Comparison of ENCODE assay signal across 19 cellular contexts in genomic region chr15:22868928-22869327, GRCh38. TPM values are rescaled to one million over a fixed set of nuclear protein-coding genes. Genes with fewer than 3 reads are reported as not detected.
A peak's percentile ranks its signal among the peaks of the same experiment; 100 is the strongest.
DNase-seq lines count a peak whose midpoint lies in the region; ATAC-seq and TF ChIP-seq lines count a peak whose summit lies in the region.
"Had no signal": no experiment of that assay in that cellular context is flagged by ENCODE, and none has a peak within 500 bp of the region (broad histone marks: within the 10 kb centered on the region; RNA-seq: fewer than 3 reads in every experiment).

No MANE protein-coding gene starts in this region.

- H3K27me3 Mint-ChIP-seq in activated T-cell treated with anti-CD3 and anti-CD28 coated beads, Interleukin-2, amount 50 U/mL, for 24 hours = no peaks in the 10 kb centered on the region
- no peaks in the 10 kb centered on the region for H3K27me3 Mint-ChIP-seq in chondrocyte (ENCODE audit: low read depth)
- H3K27me3 Mint-ChIP-seq: CD4-positive, alpha-beta T cell had no signal

- peaks cover 46 to 56% of the 10 kb centered on the region in 2 donors for H3K36me3 ChIP-seq in stomach smooth muscle (ENCODE audit: control insufficient read depth in 2 of 2, insufficient read depth in 2 of 2, low read length in 2 of 2)

- peak overlapping the region; percentile 8 for H3K27ac Mint-ChIP-seq in activated T-cell treated with anti-CD3 and anti-CD28 coated beads, Interleukin-2, amount 50 U/mL, for 24 hours
- peak overlapping the region; percentile 10 for H3K27ac Mint-ChIP-seq in chondrocyte (ENCODE audit: unreplicated experiment)
- H3K27ac Mint-ChIP-seq: CD4-positive, alpha-beta T cell had no signal

- H3K9me3 Mint-ChIP-seq in activated T-cell treated with anti-CD3 and anti-CD28 coated beads, Interleukin-2, amount 50 U/mL, for 24 hours = no peaks in the 10 kb centered on the region
- H3K9me3 Mint-ChIP-seq in chondrocyte (ENCODE audit: low read depth) = peaks cover 4% of the 10 kb centered on the region
- H3K9me3 Mint-ChIP-seq: CD4-positive, alpha-beta T cell had no signal

- H3K27me3 ChIP-seq in stomach smooth muscle (ENCODE audit: control insufficient read depth in 1 of 2, insufficient read depth in 2 of 2, low read length in 2 of 2) = no peaks in the 10 kb centered on the region
- H3K27me3 ChIP-seq: BE2C had no signal

- DNase-seq in activated T-cell treated with anti-CD3 and anti-CD28 coated beads, Interleukin-2, amount 50 U/mL, for 24 hours = no peak
- DNase-seq in activated T-cell treated with anti-CD3 and anti-CD28 coated beads, Interleukin-2, amount 50 U/mL, for 48 hours = no peak
- DNase-seq in chondrocyte (ENCODE audit: low spot score) (no peak), hippocampal formation (lab: John Stamatoyannopoulos, UW) (no peak), SW 1271 (lab: John Stamatoyannopoulos, UW) (no peak)
- DNase-seq: 8988T; BE2C; CD4-positive, alpha-beta T cell; NCI-H1417; NCI-H187; NCI-H2107; NCI-H510A; NCI-H748 treated with DMSO at 0.1 percent for 48 hours; OCI-M1; SIG-M5 had no signal

- H3K4me3 ChIP-seq in stomach smooth muscle (ENCODE audit: low read length in 2 of 2) = no peak overlapping the region

- peaks cover 83% of the 10 kb centered on the region for H3K36me3 Mint-ChIP-seq in activated T-cell treated with anti-CD3 and anti-CD28 coated beads, Interleukin-2, amount 50 U/mL, for 24 hours (ENCODE audit: low read depth)
- H3K36me3 Mint-ChIP-seq in chondrocyte (ENCODE audit: low read depth) = peaks cover 55% of the 10 kb centered on the region

- H3K9ac ChIP-seq in stomach smooth muscle (ENCODE audit: low read length in 2 of 2) = no peak overlapping the region
- H3K9ac ChIP-seq: KMS-11 had no signal

- no peaks in the 10 kb centered on the region for H3K9me3 ChIP-seq in stomach smooth muscle (ENCODE audit: control insufficient read depth in 2 of 2, low read length in 2 of 2)
- H3K9me3 ChIP-seq: BE2C had no signal

- TF ChIP-seq CTCF in VCaP (conservative IDR thresholded peaks at IDR 0.05) (no peak), chondrocyte (IDR thresholded peaks at IDR 0.05) (no peak)

- H3K4me3 Mint-ChIP-seq in activated T-cell treated with anti-CD3 and anti-CD28 coated beads, Interleukin-2, amount 50 U/mL, for 24 hours = no peak overlapping the region
- H3K4me3 Mint-ChIP-seq in chondrocyte (ENCODE audit: unreplicated experiment) = no peak overlapping the region
- H3K4me3 Mint-ChIP-seq: CD4-positive, alpha-beta T cell had no signal

- H3K27ac ChIP-seq in VCaP (peak overlapping the region; percentile 65), stomach smooth muscle (ENCODE audit: low read length) (peak overlapping the region; percentile 31)
- H3K27ac ChIP-seq: KMS-11 had no signal

- ATAC-seq in HG03175 (IDR thresholded peaks at IDR 0.05; ENCODE audit: unreplicated experiment) = no peak

- peaks cover 5% of the 10 kb centered on the region for H3K4me1 ChIP-seq in stomach smooth muscle (ENCODE audit: control insufficient read depth, insufficient read depth, low read length)
- H3K4me1 ChIP-seq: BE2C had no signal

- no peaks in the 10 kb centered on the region for H3K4me1 Mint-ChIP-seq in activated T-cell treated with anti-CD3 and anti-CD28 coated beads, Interleukin-2, amount 50 U/mL, for 24 hours (ENCODE audit: low read depth)
- peaks cover 18% of the 10 kb centered on the region for H3K4me1 Mint-ChIP-seq in chondrocyte (ENCODE audit: low read depth)

RNA-seq across cellular contexts. Expression of gene NIPA2, which starts 30.5 kb away (rescaled TPM):
- total RNA-seq in chondrocyte = 59.3 to 60.9 TPM (median 60.4 TPM) in 3 replicates
